Comparison of ENCODE assay signal across 18 cellular contexts in the genomic region with DNA sequence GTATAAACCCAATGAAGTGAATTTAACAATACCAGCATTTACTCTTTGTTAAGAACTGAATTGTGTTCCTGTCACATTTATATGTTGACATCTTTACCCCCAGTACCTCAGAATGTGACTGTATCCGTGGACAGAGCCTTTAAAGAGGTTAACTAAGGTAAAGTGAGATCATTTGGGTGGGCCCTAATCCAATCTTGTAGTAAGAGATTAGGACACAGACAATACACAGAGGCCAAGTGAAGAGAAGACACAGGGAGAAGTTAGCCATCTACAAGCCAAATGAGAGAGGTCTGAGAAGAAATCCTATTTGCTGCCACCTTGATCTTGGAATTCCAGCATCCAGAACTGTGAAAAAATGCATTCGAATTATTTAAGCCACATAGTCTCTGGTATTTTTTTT. TPM values are rescaled to one million over a fixed set of nuclear protein-coding genes. Genes with fewer than 3 reads are reported as not detected.
DNase-seq lines count a peak whose midpoint lies in the region; TF ChIP-seq lines count a peak whose summit lies in the region.
"Had no signal": no experiment of that assay in that cellular context is flagged by ENCODE, and none has a peak within 500 bp of the region (broad histone marks: within the 10 kb centered on the region; RNA-seq: fewer than 3 reads in every experiment).

No MANE protein-coding gene starts in this region.

- H3K27me3 Mint-ChIP-seq in activated CD4-positive, alpha-beta T cell treated with anti-CD3 and anti-CD28 coated beads, Interleukin-2, amount 10 ng/mL, durations not matched to agents 24 days and 14 days, result no peaks in the 10 kb centered on the region
- H3K27me3 Mint-ChIP-seq: B cell; CD4-positive, alpha-beta T cell had no signal

- H3K9me2 ChIP-seq in hepatocyte (replicated peaks; ENCODE audit: insufficient read depth), result no peaks in the 10 kb centered on the region

- no peaks in the 10 kb centered on the region for H3K36me3 ChIP-seq in hepatocyte (replicated peaks; ENCODE audit: insufficient read depth, low read depth)

- no peak overlapping the region for H3K4me3 Mint-ChIP-seq in activated CD4-positive, alpha-beta T cell treated with anti-CD3 and anti-CD28 coated beads, Interleukin-2, amount 10 ng/mL, durations not matched to agents 24 days and 14 days
- H3K4me3 Mint-ChIP-seq: B cell; CD4-positive, alpha-beta T cell; CD8-positive, alpha-beta T cell had no signal

- WGBS in hepatocyte (ENCODE audit: low lambda C conversion rate, missing lambda C conversion rate), result 80% methylated on average over 2 of the region's 2 CpGs

- H3K27ac Mint-ChIP-seq in activated CD4-positive, alpha-beta T cell treated with anti-CD3 and anti-CD28 coated beads, Interleukin-2, amount 10 ng/mL, durations not matched to agents 24 days and 14 days, result no peak overlapping the region
- H3K27ac Mint-ChIP-seq: B cell; CD4-positive, alpha-beta T cell; CD8-positive, alpha-beta T cell had no signal

- TF ChIP-seq CTCF in hepatocyte (IDR thresholded peaks at IDR 0.05; ENCODE audit: poor library complexity), result no peak

- peak; percentile 17 for DNase-seq in activated CD4-positive, alpha-beta T cell treated with anti-CD3 and anti-CD28 coated beads, Interleukin-2, amount 10 ng/mL, durations not matched to agents 24 days and 14 days
- no peak for DNase-seq in activated CD4-positive, alpha-beta T cell treated with anti-CD3 and anti-CD28 coated beads, Interleukin-2, amount 50 U/mL, for 1 hour
- DNase-seq in erythroblast (lab: John Stamatoyannopoulos, UW) (peak; percentile 43 to 57), GM03348 (ENCODE audit: low spot score) (no peak), hepatocyte (ENCODE audit: low spot score) (no peak)
- DNase-seq: AML-193; Caco-2; Calu3; CD4-positive, alpha-beta T cell; CD8-positive, alpha-beta T cell; DMS79 treated with DMSO at 0.1 percent for 48 hours; GF-D8 had no signal

- H2AFZ ChIP-seq in hepatocyte, result no peak overlapping the region

- H3K9me3 ChIP-seq in hepatocyte (ENCODE audit: low read depth), result no peaks in the 10 kb centered on the region
- H3K9me3 ChIP-seq: A549, Caco-2 had no signal

- no peak for TF ChIP-seq POLR2A in erythroblast (IDR thresholded peaks at IDR 0.05; ENCODE audit: low read length)

- peaks cover 45% of the 10 kb centered on the region for H3K36me3 Mint-ChIP-seq in activated CD4-positive, alpha-beta T cell treated with anti-CD3 and anti-CD28 coated beads, Interleukin-2, amount 10 ng/mL, durations not matched to agents 24 days and 14 days (ENCODE audit: low read depth)

- no peak overlapping the region for H3K4me2 ChIP-seq in hepatocyte
- H3K4me2 ChIP-seq: A549; BLaER1 treated with 17β-estradiol and CSF1 and Interleukin-3, amounts not matched to agents 10 nM and 100 nM had no signal

- intact Hi-C loops in activated CD4-positive, alpha-beta T cell treated with anti-CD3 and anti-CD28 coated beads, Interleukin-2, amount 10 ng/mL, durations not matched to agents 24 days and 14 days (cut with micrococcal nuclease), result no loop called here

- H3K4me1 ChIP-seq in hepatocyte (ENCODE audit: insufficient read depth), result no peaks in the 10 kb centered on the region
- H3K4me1 ChIP-seq: A549, Caco-2 had no signal

- no peaks in the 10 kb centered on the region for H3K4me1 Mint-ChIP-seq in activated CD4-positive, alpha-beta T cell treated with anti-CD3 and anti-CD28 coated beads, Interleukin-2, amount 10 ng/mL, durations not matched to agents 24 days and 14 days
- H3K4me1 Mint-ChIP-seq: B cell had no signal

- no peaks in the 10 kb centered on the region for H3K79me2 ChIP-seq in hepatocyte

- no peaks in the 10 kb centered on the region for H3K27me3 ChIP-seq in hepatocyte
- H3K27me3 ChIP-seq: BLaER1 treated with 17β-estradiol and CSF1 and Interleukin-3, amounts not matched to agents 10 nM and 100 nM had no signal

- no peaks in the 10 kb centered on the region for H4K20me1 ChIP-seq in hepatocyte (ENCODE audit: insufficient read depth, poor library complexity, severe bottlenecking)
- H4K20me1 ChIP-seq: BLaER1 treated with 17β-estradiol and CSF1 and Interleukin-3, amounts not matched to agents 10 nM and 100 nM had no signal

- no peak overlapping the region for H3K27ac ChIP-seq in hepatocyte
- H3K27ac ChIP-seq: 22Rv1; A549; BLaER1 treated with 17β-estradiol and CSF1 and Interleukin-3, amounts not matched to agents 10 nM and 100 nM; C4-2B had no signal

- H3K9me3 Mint-ChIP-seq in activated CD4-positive, alpha-beta T cell treated with anti-CD3 and anti-CD28 coated beads, Interleukin-2, amount 10 ng/mL, durations not matched to agents 24 days and 14 days, result peaks cover 3% of the 10 kb centered on the region
- H3K9me3 Mint-ChIP-seq: CD4-positive, alpha-beta T cell; CD8-positive, alpha-beta T cell had no signal

- no peak overlapping the region for H3K4me3 ChIP-seq in hepatocyte
- H3K4me3 ChIP-seq: A549; BLaER1 treated with 17β-estradiol and CSF1 and Interleukin-3, amounts not matched to agents 10 nM and 100 nM; GM12878 had no signal

RNA-seq across cellular contexts. Expression of gene WARS2, which starts 22.9 kb away (rescaled TPM):
- total RNA-seq in activated CD4-positive, alpha-beta T cell treated with anti-CD3 and anti-CD28 coated beads, Interleukin-2, amount 10 ng/mL, durations not matched to agents 24 days and 14 days, result 20.2 and 21.5 TPM in 2 replicates
- total RNA-seq in hepatocyte, result 18.3 and 19.3 TPM in 2 replicates
- polyA plus RNA-seq in hepatocyte, result 6.2 and 10.4 TPM in 2 replicates

Comparison
In these comparisons a context has a peak if more than half of its experiments do, and no peak if none do; other contexts are left out.
1. DNase-seq: peak in activated CD4-positive, alpha-beta T cell treated with anti-CD3 and anti-CD28 coated beads, Interleukin-2, amount 10 ng/mL, durations not matched to agents 24 days and 14 days (single experiment) and erythroblast (2 of 2); none in activated CD4-positive, alpha-beta T cell treated with anti-CD3 and anti-CD28 coated beads, Interleukin-2, amount 50 U/mL, for 1 hour (single experiment), GM03348 (single experiment) and hepatocyte (single experiment).